In genomic region chr1:85504417-85504816, GRCh38 we compare ENCODE assay signal across 2 cellular contexts.
TF ChIP-seq lines count a peak whose summit lies in the region.

No MANE protein-coding gene starts in this region.

TF ChIP-seq in SK-N-SH treated with all-trans-retinoic acid at 6 μM for 48 hours, 23 proteins besides CTCF, POLR2A, EP300 and RAD21 (continued from another document):
- TF ChIP-seq CREB5 (CRISPR knock-in tag; IDR thresholded peaks at IDR 0.05; ENCODE audit: low read depth) (no peak), TCF4 (CRISPR knock-in tag; IDR thresholded peaks at IDR 0.05; ENCODE audit: borderline replicate concordance) (no peak), ZNF70 (CRISPR knock-in tag; IDR thresholded peaks at IDR 0.05) (no peak), ZFP3 (CRISPR knock-in tag; IDR thresholded peaks at IDR 0.05) (no peak), POU6F1 (CRISPR knock-in tag; IDR thresholded peaks at IDR 0.05; ENCODE audit: borderline replicate concordance, low read depth) (no peak), ZNF565 (CRISPR knock-in tag; conservative IDR thresholded peaks at IDR 0.05; ENCODE audit: low read depth) (no peak), PATZ1 (CRISPR knock-in tag; IDR thresholded peaks at IDR 0.05; ENCODE audit: borderline replicate concordance) (no peak), CSRNP3 (CRISPR knock-in tag; IDR thresholded peaks at IDR 0.05) (no peak), OSR1 (CRISPR knock-in tag; IDR thresholded peaks at IDR 0.05) (no peak)

TF ChIP-seq in SK-N-SH, 30 proteins besides CTCF, POLR2A, EP300 and RAD21 (continued from another document):
- TF ChIP-seq REST (IDR thresholded peaks at IDR 0.05; ENCODE audit: low read depth, low read length) (no peak), JUND (IDR thresholded peaks at IDR 0.05) (no peak), TEAD4 (IDR thresholded peaks at IDR 0.05; ENCODE audit: borderline replicate concordance, insufficient read depth) (no peak), GABPA (IDR thresholded peaks at IDR 0.05; ENCODE audit: low read depth) (no peak), FOXJ3 (CRISPR knock-in tag; IDR thresholded peaks at IDR 0.05) (no peak), POLR2AphosphoS5 (IDR thresholded peaks at IDR 0.05; ENCODE audit: low read depth, low read length) (no peak), IRF3 (IDR thresholded peaks at IDR 0.05; ENCODE audit: low read depth, low read length) (no peak), MXI1 (IDR thresholded peaks at IDR 0.05; ENCODE audit: low read depth, low read length) (no peak), RCOR1 (IDR thresholded peaks at IDR 0.05; ENCODE audit: low read length) (no peak), PBX3 (IDR thresholded peaks at IDR 0.05) (no peak)
